Comparison of ENCODE assay signal across 20 cellular contexts in genomic region chrY:14246921-14247320, GRCh38.
"Had no signal": no experiment of that assay in that cellular context is flagged by ENCODE, and none has a peak within 500 bp of the region (broad histone marks: within the 10 kb centered on the region; RNA-seq: fewer than 3 reads in every experiment).

No MANE protein-coding gene starts in this region.

- H3K36me3 ChIP-seq: colonic mucosa, neutrophil, suprapubic skin had no signal

- FAIRE-seq: endometrium had no signal

- H3K27me3 ChIP-seq: body of pancreas, colonic mucosa, neutrophil, suprapubic skin had no signal

- ATAC-seq: activated CD4-positive, CD25-positive, alpha-beta regulatory T cell treated with anti-CD3 and anti-CD28 coated beads, Interleukin-2, amount 50 U/mL, for 24 hours; body of pancreas; left cardiac atrium; mucosa of descending colon; naive thymus-derived CD4-positive, alpha-beta T cell; right cardiac atrium had no signal

- H3K4me1 ChIP-seq: body of pancreas, colonic mucosa, suprapubic skin had no signal

- DNase-seq: activated CD4-positive, alpha-beta T cell treated with anti-CD3 and anti-CD28 coated beads, Interleukin-2, amount 50 U/mL, for 1 hour; activated CD8-positive, alpha-beta memory T cell treated with anti-CD3 and anti-CD28 coated beads for 24 hours; activated naive CD8-positive, alpha-beta T cell treated with anti-CD3 and anti-CD28 coated beads for 36 hours; central memory CD4-positive, alpha-beta T cell; colonic mucosa; left cardiac atrium; mammary epithelial cell; mucosa of descending colon; naive thymus-derived CD4-positive, alpha-beta T cell; right cardiac atrium; stimulated activated CD4-positive, alpha-beta T cell treated with anti-CD3 and anti-CD28 coated beads, Interleukin-4, amount 100 ng/mL, for 4 hours; stimulated activated CD8-positive, alpha-beta memory T cell treated with anti-CD3 and anti-CD28 coated beads, Interleukin-4, amount 100 ng/mL, for 48 hours; stimulated activated naive CD4-positive, alpha-beta T cell treated with Interleukin-2 at 50 U/mL for 16 hours; trophoblast cell had no signal

- H3K4me3 ChIP-seq: body of pancreas, colonic mucosa, mucosa of descending colon, skin epidermis, suprapubic skin had no signal

- H3K9me3 ChIP-seq: body of pancreas, colonic mucosa, mucosa of descending colon, neutrophil, suprapubic skin had no signal

- H3K27ac ChIP-seq: body of pancreas, colonic mucosa, neutrophil, skin epidermis, suprapubic skin had no signal
